Comparison of ENCODE assay signal across 26 cellular contexts in the genomic region with DNA sequence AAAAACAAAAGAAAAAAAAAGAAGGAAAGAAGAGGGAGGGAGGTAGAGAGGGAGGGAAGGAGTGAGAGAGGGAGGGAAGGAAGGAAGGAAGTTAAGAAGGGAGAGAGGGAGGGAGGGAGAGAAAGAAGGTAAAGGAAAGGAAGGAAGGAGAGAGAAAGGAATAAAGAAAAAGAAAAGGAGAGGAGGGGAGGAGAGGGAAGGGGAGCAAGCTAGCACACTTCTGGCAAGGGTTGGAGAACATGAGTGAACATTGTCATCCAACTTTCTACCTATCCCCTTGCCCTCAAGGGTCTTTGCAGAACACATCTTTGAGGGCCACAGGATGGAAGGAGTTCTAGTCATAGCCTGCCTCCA. TPM values are rescaled to one million over a fixed set of nuclear protein-coding genes. Genes with fewer than 3 reads are reported as not detected.
"Had no signal": no experiment of that assay in that cellular context is flagged by ENCODE, and none has a peak within 500 bp of the region (broad histone marks: within the 10 kb centered on the region; RNA-seq: fewer than 3 reads in every experiment).

No MANE protein-coding gene starts in this region.

- H3K4me3 ChIP-seq: breast epithelium, SJCRH30 had no signal

- H3K9me2 ChIP-seq: SK-N-SH had no signal

- H3K4me3 Mint-ChIP-seq: activated CD4-positive, alpha-beta memory T cell treated with anti-CD3 and anti-CD28 coated beads, Interleukin-2, amount 10 ng/mL, durations not matched to agents 7 days and 5 days; activated CD4-positive, alpha-beta T cell treated with anti-CD3 and anti-CD28 coated beads for 36 hours; activated naive CD4-positive, alpha-beta T cell treated with anti-CD3 and anti-CD28 coated beads, Interleukin-2, amount 50 U/mL, for 24 hours; activated T-cell treated with anti-CD3 and anti-CD28 coated beads, Interleukin-2, amount 50 U/mL, for 72 hours had no signal

- H3K9ac ChIP-seq: SK-N-SH had no signal

- H3K27ac Mint-ChIP-seq: activated CD4-positive, alpha-beta memory T cell treated with anti-CD3 and anti-CD28 coated beads, Interleukin-2, amount 10 ng/mL, durations not matched to agents 7 days and 5 days; activated naive CD4-positive, alpha-beta T cell treated with anti-CD3 and anti-CD28 coated beads, Interleukin-2, amount 50 U/mL, for 24 hours; activated T-cell treated with anti-CD3 and anti-CD28 coated beads, Interleukin-2, amount 50 U/mL, for 72 hours had no signal

- H3K4me1 ChIP-seq: breast epithelium had no signal

- H3K36me3 Mint-ChIP-seq: activated naive CD4-positive, alpha-beta T cell treated with anti-CD3 and anti-CD28 coated beads, Interleukin-2, amount 50 U/mL, for 24 hours had no signal

- H3K4me2 ChIP-seq: SK-N-SH had no signal

- H3K36me3 ChIP-seq: breast epithelium had no signal

- H3K27ac ChIP-seq: breast epithelium, RWPE1, SJCRH30, VCaP had no signal

- DNase-seq: activated CD4-positive, alpha-beta memory T cell treated with anti-CD3 and anti-CD28 coated beads, Interleukin-2, amount 10 ng/mL, durations not matched to agents 7 days and 5 days; activated CD4-positive, alpha-beta T cell treated with anti-CD3 and anti-CD28 coated beads for 36 hours; activated CD4-positive, alpha-beta T cell treated with anti-CD3 and anti-CD28 coated beads, Interleukin-2, amount 50 U/mL, for 1 hour; activated naive CD4-positive, alpha-beta T cell; activated T-cell treated with anti-CD3 and anti-CD28 coated beads, Interleukin-2, amount 50 U/mL, for 72 hours; aorta; caudate nucleus; MM.1S; NCI-H1105 treated with DMSO at 0.1 percent for 48 hours; NCI-H1436 treated with DMSO at 0.1 percent for 48 hours; NCI-H187; NCI-H2081; NCI-H510A treated with DMSO at 0.1 percent for 48 hours; NCI-H69; NK-92 treated with Interleukin-12 subunit alpha and Interleukin-12 subunit beta, amount 100 ng/mL, for 24 hours; OCI-M1; Right ventricle myocardium superior; SJCRH30; T-helper 1 cell had no signal

- H3K27me3 ChIP-seq: breast epithelium, SJCRH30 had no signal

- ATAC-seq: activated CD4-positive, alpha-beta T cell treated with anti-CD3 and anti-CD28 coated beads for 36 hours; activated T-cell treated with anti-CD3 and anti-CD28 coated beads, Interleukin-2, amount 50 U/mL, for 72 hours; Panc1 had no signal

- H3K9me3 Mint-ChIP-seq: activated CD4-positive, alpha-beta memory T cell treated with anti-CD3 and anti-CD28 coated beads, Interleukin-2, amount 10 ng/mL, durations not matched to agents 7 days and 5 days; activated naive CD4-positive, alpha-beta T cell treated with anti-CD3 and anti-CD28 coated beads, Interleukin-2, amount 50 U/mL, for 24 hours; activated T-cell treated with anti-CD3 and anti-CD28 coated beads, Interleukin-2, amount 50 U/mL, for 72 hours had no signal

- H3K9me3 ChIP-seq: breast epithelium, SJCRH30, SK-N-SH had no signal

RNA-seq across cellular contexts. Expression of gene IL17A, which starts 34.1 kb away (rescaled TPM):
- total RNA-seq: aorta; breast epithelium; Right ventricle myocardium superior; SJCRH30; T-helper 2 cell treated with Interferon-gamma antibody and Interleukin-4, amounts not matched to agents 100 ng/mL and 5 ng/mL, for 36 hours had no signal
- polyA plus RNA-seq: aorta, SK-N-SH had no signal
